14 cellular contexts compared by ENCODE assay signal in genomic region chr14:99950191-99950590, GRCh38.
DNase-seq lines count a peak whose midpoint lies in the region; ATAC-seq and TF ChIP-seq lines count a peak whose summit lies in the region.
"Had no signal": no experiment of that assay in that cellular context is flagged by ENCODE, and none has a peak within 500 bp of the region (broad histone marks: within the 10 kb centered on the region; RNA-seq: fewer than 3 reads in every experiment).

No MANE protein-coding gene starts in this region.

- H3K27ac ChIP-seq in IMR-90 (ENCODE audit: insufficient read depth, low read length) (no peak overlapping the region), trophoblast cell (ENCODE audit: low read depth, low read length) (no peak overlapping the region)
- H3K27ac ChIP-seq: C4-2B had no signal

- peak overlapping the region; percentile 37 for H2AFZ ChIP-seq in IMR-90 (replicated peaks; ENCODE audit: low read length, poor library complexity)
- H2AFZ ChIP-seq in trophoblast cell (ENCODE audit: insufficient read depth, low read length, poor library complexity), result no peak overlapping the region

- H4K12ac ChIP-seq in trophoblast cell (ENCODE audit: low read depth, low read length), result no peak overlapping the region

- no peak overlapping the region for H3K18ac ChIP-seq in IMR-90 (ENCODE audit: low read depth, low read length)
- H3K18ac ChIP-seq in trophoblast cell (ENCODE audit: low read length), result no peak overlapping the region

- H2BK12ac ChIP-seq in trophoblast cell (ENCODE audit: low read length), result no peak overlapping the region

- H3K27ac Mint-ChIP-seq in chondrocyte (ENCODE audit: unreplicated experiment), result peak overlapping the region; percentile 20
- H3K27ac Mint-ChIP-seq: CD4-positive, alpha-beta memory T cell had no signal

- WGBS in IMR-90 (ENCODE audit: extremely low coverage in 2 of 2, insufficient read length in 1 of 2), 2 experiments, result 58% methylated on average over 2 of the region's 8 CpGs; no CpG with 5 or more reads in 1 of the 2 experiments
- no CpG with 5 or more reads among the region's 8 CpGs for WGBS in trophoblast cell (ENCODE audit: extremely low coverage, insufficient coverage, insufficient read length)

- POLR2A ChIA-PET in IMR-90 (lab: Charles Lee; ENCODE audit: unreplicated experiment), result no interaction called here

- H3K4me3 ChIP-seq in IMR-90 (ENCODE audit: insufficient read depth, low read depth, low read length), result no peak overlapping the region
- no peak overlapping the region for H3K4me3 ChIP-seq in trophoblast cell (ENCODE audit: low read depth, low read length)

- peaks cover 8% of the 10 kb centered on the region for H3K4me1 Mint-ChIP-seq in chondrocyte (ENCODE audit: low read depth)

- BruUV-seq in IMR-90 (replicated peaks; lab: Mats Ljungman, UMichigan), result no TSS peak

- no peak overlapping the region for H4K8ac ChIP-seq in IMR-90 (ENCODE audit: low read depth in 2 of 2, low read length in 2 of 2)
- H4K8ac ChIP-seq in trophoblast cell (ENCODE audit: low read depth, low read length), result no peak overlapping the region

- no peaks in the 10 kb centered on the region for H4K20me1 ChIP-seq in IMR-90 (ENCODE audit: insufficient read depth, low read length)

- intact Hi-C loops in IMR-90 (cut with micrococcal nuclease), result no loop called here

- no peak overlapping the region for H2AK9ac ChIP-seq in IMR-90 (replicated peaks; ENCODE audit: low read depth, low read length, poor library complexity)

- no peak overlapping the region for H3K14ac ChIP-seq in IMR-90 (replicated peaks; ENCODE audit: low read depth, low read length)
- H3K14ac ChIP-seq in trophoblast cell (ENCODE audit: low read length), result no peak overlapping the region

- H2BK20ac ChIP-seq in IMR-90 (ENCODE audit: low read depth, low read length), result no peak overlapping the region

- H3K27me3 ChIP-seq in IMR-90 (ENCODE audit: control insufficient read depth, insufficient read depth, low read length) (peaks cover 9% of the 10 kb centered on the region; the same call in 1 of the 2 replicates), trophoblast cell (ENCODE audit: insufficient read depth, low read length) (no peaks in the 10 kb centered on the region)
- H3K27me3 ChIP-seq: BE2C had no signal

- H2AK5ac ChIP-seq in IMR-90 (ENCODE audit: low read depth, low read length), result no peak overlapping the region
- no peak overlapping the region for H2AK5ac ChIP-seq in trophoblast cell (ENCODE audit: low read length)

- H3K36me3 Mint-ChIP-seq in chondrocyte (ENCODE audit: low read depth), result no peaks in the 10 kb centered on the region
- H3K36me3 Mint-ChIP-seq: CD4-positive, alpha-beta memory T cell had no signal

- H3K9me3 ChIP-seq in IMR-90 (ENCODE audit: control insufficient read depth, insufficient read depth, low read length) (no peaks in the 10 kb centered on the region), trophoblast cell (ENCODE audit: insufficient read depth, low read depth, low read length) (peaks cover 7% of the 10 kb centered on the region)
- H3K9me3 ChIP-seq: BE2C had no signal

- H3K4ac ChIP-seq in IMR-90 (ENCODE audit: low read depth, low read length) (no peak overlapping the region), trophoblast cell (ENCODE audit: low read depth, low read length) (no peak overlapping the region)

- dilution Hi-C loops in IMR-90 (cut with HindIII; ENCODE audit: low sequenced_read_pairs, unreplicated experiment), result no loop called here

- no peak for DNase-seq in IMR-90
- DNase-seq in chondrocyte (ENCODE audit: low spot score), result no peak
- DNase-seq in trophoblast cell, result peak; percentile 35 to 82
- DNase-seq in NCI-H748 (lab: John Stamatoyannopoulos, UW; ENCODE audit: unreplicated experiment), result no peak
- no peak for DNase-seq in NOMO-1 treated with dmso at 0.1 percent for 144 hours (lab: John Stamatoyannopoulos, UW; ENCODE audit: unreplicated experiment)
- DNase-seq: BE2C; CD4-positive, alpha-beta memory T cell; DMS79; EL; GOT3; H9 had no signal

- H3K4me1 ChIP-seq in IMR-90 (ENCODE audit: control insufficient read depth, insufficient read depth, low read length) (no peaks in the 10 kb centered on the region), trophoblast cell (ENCODE audit: control insufficient read depth in 1 of 2, insufficient read depth in 2 of 2, low read length in 2 of 2) (peaks cover 8 to 12% of the 10 kb centered on the region in 2 experiments)
- H3K4me1 ChIP-seq: BE2C had no signal

- no peaks in the 10 kb centered on the region for H3K9me3 Mint-ChIP-seq in chondrocyte (ENCODE audit: low read depth)

- H4K5ac ChIP-seq in IMR-90 (ENCODE audit: low read depth, low read length), result no peak overlapping the region

- H3K79me1 ChIP-seq in IMR-90 (ENCODE audit: low read depth in 1 of 2, low read length in 2 of 2) (no peaks in the 10 kb centered on the region), trophoblast cell (ENCODE audit: low read length) (no peaks in the 10 kb centered on the region)

- in situ Hi-C loops in IMR-90 (cut with MboI; ENCODE audit: low sequenced_read_pairs), result no loop called here

- CTCF ChIA-PET in IMR-90 (lab: Yijun Ruan, JAX), result no interaction called here

- H3K9ac ChIP-seq in IMR-90 (ENCODE audit: low read depth, low read length), result no peak overlapping the region
- no peak overlapping the region for H3K9ac ChIP-seq in trophoblast cell (ENCODE audit: low read length)

- H2BK5ac ChIP-seq in IMR-90 (ENCODE audit: low read depth, low read length, poor library complexity, severe bottlenecking) (no peak overlapping the region), trophoblast cell (ENCODE audit: low read depth, low read length, poor library complexity) (no peak overlapping the region)

- H3K36me3 ChIP-seq in IMR-90 (ENCODE audit: control insufficient read depth, insufficient read depth, low read length) (no peaks in the 10 kb centered on the region), trophoblast cell (ENCODE audit: control insufficient read depth in 1 of 2, insufficient read depth in 2 of 2, low read length in 2 of 2) (no peaks in the 10 kb centered on the region)
- H3K36me3 ChIP-seq: BE2C had no signal

- TF ChIP-seq CTCF in IMR-90 (conservative IDR thresholded peaks at IDR 0.05; ENCODE audit: low read depth, low read length), result no peak
- TF ChIP-seq CTCF in chondrocyte (IDR thresholded peaks at IDR 0.05), result no peak

- no peak for TF ChIP-seq POLR2A in IMR-90 (IDR thresholded peaks at IDR 0.05; ENCODE audit: low read depth, low read length)

- no peaks in the 10 kb centered on the region for H3K27me3 Mint-ChIP-seq in chondrocyte (ENCODE audit: low read depth)

- no peaks in the 10 kb centered on the region for H3K9me1 ChIP-seq in IMR-90 (ENCODE audit: insufficient read depth, low read length)

- no peaks in the 10 kb centered on the region for H3K79me2 ChIP-seq in trophoblast cell (ENCODE audit: control insufficient read depth, insufficient read depth, low read length, poor library complexity)

- H3K4me3 Mint-ChIP-seq in chondrocyte (ENCODE audit: unreplicated experiment), result no peak overlapping the region
- H3K4me3 Mint-ChIP-seq: CD4-positive, alpha-beta memory T cell; H9 had no signal

- H3K23ac ChIP-seq in IMR-90 (ENCODE audit: low read depth, low read length) (no peak overlapping the region), trophoblast cell (ENCODE audit: low read length) (no peak overlapping the region)

- no peak for ATAC-seq in IMR-90 (ENCODE audit: low read depth)
- no peak for ATAC-seq in GM21717 (IDR thresholded peaks at IDR 0.05; ENCODE audit: unreplicated experiment)
- ATAC-seq in GM21528 (IDR thresholded peaks at IDR 0.05; ENCODE audit: low FRiP score, unreplicated experiment), result no peak

- no peak overlapping the region for H2BK15ac ChIP-seq in IMR-90 (ENCODE audit: low read depth, low read length)

- no peak for TF ChIP-seq RAD21 in IMR-90 (IDR thresholded peaks at IDR 0.05; ENCODE audit: low read length)

- H2BK120ac ChIP-seq in IMR-90 (ENCODE audit: low read depth, low read length) (no peak overlapping the region), trophoblast cell (ENCODE audit: insufficient read depth, low read length, poor library complexity) (no peak overlapping the region)

- H3K56ac ChIP-seq in IMR-90 (ENCODE audit: extremely low read depth, insufficient read depth, low read length), result no peak overlapping the region

- H3K4me2 ChIP-seq in IMR-90 (ENCODE audit: low read depth, low read length) (no peak overlapping the region), trophoblast cell (ENCODE audit: low read length) (no peak overlapping the region)

- H4K91ac ChIP-seq in IMR-90 (ENCODE audit: insufficient read depth, low read depth, low read length) (no peak overlapping the region), trophoblast cell (ENCODE audit: low read depth, low read length) (no peak overlapping the region)

TF ChIP-seq in IMR-90, 13 proteins besides CTCF, POLR2A, EP300 and RAD21 (continues in another document):
- TF ChIP-seq MAZ (IDR thresholded peaks at IDR 0.05; ENCODE audit: borderline replicate concordance, low read depth, low read length) (no peak), CHD1 (IDR thresholded peaks at IDR 0.05; ENCODE audit: low read depth, low read length) (no peak), ELK1 (IDR thresholded peaks at IDR 0.05; ENCODE audit: borderline replicate concordance, low read depth, low read length) (no peak), NFE2L2 (IDR thresholded peaks at IDR 0.05; ENCODE audit: low read depth, low read length) (no peak), MXI1 (IDR thresholded peaks at IDR 0.05; ENCODE audit: borderline replicate concordance, low read depth, low read length) (no peak), FOS (IDR thresholded peaks at IDR 0.05; ENCODE audit: low read depth, low read length) (no peak), RCOR1 (IDR thresholded peaks at IDR 0.05; ENCODE audit: insufficient replicate concordance, low read length) (no peak), USF2 (IDR thresholded peaks at IDR 0.05; ENCODE audit: low read depth, low read length) (no peak), RFX5 (IDR thresholded peaks at IDR 0.05; ENCODE audit: low read depth, low read length) (no peak), SMC3 (IDR thresholded peaks at IDR 0.05; ENCODE audit: low read depth, low read length) (no peak)

Comparison
In these comparisons a context has a peak if more than half of its experiments do, and no peak if none do; other contexts are left out.
1. DNase-seq: peak in trophoblast cell (2 of 2); none in IMR-90 (single experiment), chondrocyte (single experiment), NCI-H748 (single experiment) and NOMO-1 treated with dmso at 0.1 percent for 144 hours (single experiment).